ENCODE assay signal across 8 cellular contexts in the genomic region with DNA sequence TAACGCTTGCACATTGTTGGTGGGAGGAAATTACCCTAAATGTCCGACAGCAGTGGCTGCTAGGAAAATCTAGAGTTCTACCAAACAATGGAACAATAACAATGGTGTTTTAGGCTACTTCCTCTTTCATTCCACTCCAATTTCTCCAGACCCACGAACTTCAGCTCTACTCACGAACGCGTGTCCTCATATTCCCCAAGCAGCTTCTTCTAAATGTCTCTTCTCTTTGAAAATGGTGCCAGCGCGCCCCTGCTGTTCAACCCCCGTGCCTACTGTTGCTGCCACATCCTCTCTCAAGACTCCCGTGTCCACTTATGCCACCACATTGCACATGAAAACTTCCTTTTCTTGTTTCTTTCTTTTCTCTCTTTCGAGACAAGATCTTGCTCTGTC. TPM values are rescaled to one million over a fixed set of nuclear protein-coding genes. Genes with fewer than 3 reads are reported as not detected.
A peak's percentile ranks its signal among the peaks of the same experiment; 100 is the strongest.
DNase-seq lines count a peak whose midpoint lies in the region; ATAC-seq and TF ChIP-seq lines count a peak whose summit lies in the region.

No MANE protein-coding gene starts in this region.

- peaks cover 18% of the 10 kb centered on the region for H3F3A ChIP-seq in GM23248 (ENCODE audit: insufficient read depth)

- 38 to 45% methylated on average over 11 of the region's 11 CpGs for WGBS in GM23248 (ENCODE audit: low coverage in 1 of 2, low lambda C conversion rate in 2 of 2, missing lambda C conversion rate in 2 of 2), 2 experiments

- peak; percentile 32 for ATAC-seq in GM18498 (IDR thresholded peaks at IDR 0.05; ENCODE audit: unreplicated experiment)
- peak; percentile 32 for ATAC-seq in HG02938 (IDR thresholded peaks at IDR 0.05; ENCODE audit: unreplicated experiment)
- ATAC-seq in activated CD8-positive, alpha-beta T cell treated with anti-CD3 and anti-CD28 coated beads, Interleukin-2, amount 10 ng/mL, durations not matched to agents 7 days and 5 days = peak; percentile 38
- no peak for ATAC-seq in HG02981 (IDR thresholded peaks at IDR 0.05; ENCODE audit: unreplicated experiment)

- H3K9ac ChIP-seq in GM23248 = no peak overlapping the region

- peak overlapping the region; percentile 96 for H3K27ac Mint-ChIP-seq in activated CD8-positive, alpha-beta T cell treated with anti-CD3 and anti-CD28 coated beads, Interleukin-2, amount 10 ng/mL, durations not matched to agents 7 days and 5 days
- no peak overlapping the region for H3K27ac Mint-ChIP-seq in mesothelial cell of epicardium

- no peaks in the 10 kb centered on the region for H4K20me1 ChIP-seq in GM23248 (ENCODE audit: insufficient read depth)

- peak overlapping the region; percentile 81 for H3K4me3 Mint-ChIP-seq in activated CD8-positive, alpha-beta T cell treated with anti-CD3 and anti-CD28 coated beads, Interleukin-2, amount 10 ng/mL, durations not matched to agents 7 days and 5 days
- peak overlapping the region; percentile 65 for H3K4me3 Mint-ChIP-seq in mesothelial cell of epicardium

- CTCF ChIA-PET in activated CD8-positive, alpha-beta T cell treated with anti-CD3 and anti-CD28 coated beads, Interleukin-2, amount 10 ng/mL, durations not matched to agents 7 days and 5 days (lab: Charles Lee) = interaction anchor here (0.6 to 3.1 kb wide), 9 partner anchors 10 to 388 kb away, joined by 3 to 25 read pairs (median 4); no protein-coding TSS in a partner anchor

- H3K27me3 ChIP-seq in GM23248 (replicated peaks; ENCODE audit: insufficient read depth) = peaks cover 14% of the 10 kb centered on the region; the same call in 1 of the 2 replicates

- H3K4me1 Mint-ChIP-seq in activated CD8-positive, alpha-beta T cell treated with anti-CD3 and anti-CD28 coated beads, Interleukin-2, amount 10 ng/mL, durations not matched to agents 7 days and 5 days (ENCODE audit: low read depth) = peaks cover 52% of the 10 kb centered on the region
- peaks cover 30% of the 10 kb centered on the region for H3K4me1 Mint-ChIP-seq in mesothelial cell of epicardium

- in situ Hi-C loops in GM23248 (cut with MboI) = no loop called here

- H3K4me2 ChIP-seq in GM23248 (ENCODE audit: unreplicated experiment) = no peak overlapping the region

- H3K27ac ChIP-seq in GM23248 = no peak overlapping the region

- H3K4me3 ChIP-seq in GM23248 = no peak overlapping the region

- H3K9me2 ChIP-seq in GM23248 (ENCODE audit: insufficient read depth) = no peaks in the 10 kb centered on the region

- POLR2A ChIA-PET in activated CD8-positive, alpha-beta T cell treated with anti-CD3 and anti-CD28 coated beads, Interleukin-2, amount 10 ng/mL, durations not matched to agents 7 days and 5 days (lab: Charles Lee) = interaction anchor here (0.7 to 1.9 kb wide), 10 partner anchors 9 to 341 kb away, joined by 3 to 13 read pairs (median 4); no protein-coding TSS in a partner anchor

- no peaks in the 10 kb centered on the region for H3K4me1 ChIP-seq in GM23248 (ENCODE audit: insufficient read depth)

- H3K36me3 ChIP-seq in GM23248 (ENCODE audit: low read depth) = no peaks in the 10 kb centered on the region

- no peak overlapping the region; the same call in 1 of the 2 replicates for H2AFZ ChIP-seq in GM23248

- H3K36me3 Mint-ChIP-seq in activated CD8-positive, alpha-beta T cell treated with anti-CD3 and anti-CD28 coated beads, Interleukin-2, amount 10 ng/mL, durations not matched to agents 7 days and 5 days (ENCODE audit: low read depth) = peaks cover 6% of the 10 kb centered on the region
- no peaks in the 10 kb centered on the region for H3K36me3 Mint-ChIP-seq in mesothelial cell of epicardium

- H3K9me3 ChIP-seq in GM23248 (ENCODE audit: low read depth) = no peaks in the 10 kb centered on the region

- no peaks in the 10 kb centered on the region for H3K79me2 ChIP-seq in GM23248 (ENCODE audit: insufficient read depth)

- no peak for DNase-seq in activated CD8-positive, alpha-beta T cell treated with anti-CD3 and anti-CD28 coated beads, Interleukin-2, amount 10 ng/mL, durations not matched to agents 7 days and 5 days
- DNase-seq in mesothelial cell of epicardium (ENCODE audit: low spot score in 2 of 2, unreplicated experiment in 2 of 2) (no peak), AG08395 (ENCODE audit: low spot score) (no peak), cortex of kidney (lab: John Stamatoyannopoulos, UW) (no peak), GM23248 (no peak)

- H3K27me3 Mint-ChIP-seq in activated CD8-positive, alpha-beta T cell treated with anti-CD3 and anti-CD28 coated beads, Interleukin-2, amount 10 ng/mL, durations not matched to agents 7 days and 5 days (ENCODE audit: low read depth) = peaks cover 31% of the 10 kb centered on the region
- H3K27me3 Mint-ChIP-seq in mesothelial cell of epicardium (ENCODE audit: low read depth) = peaks cover 80% of the 10 kb centered on the region

- H3K9me3 Mint-ChIP-seq in activated CD8-positive, alpha-beta T cell treated with anti-CD3 and anti-CD28 coated beads, Interleukin-2, amount 10 ng/mL, durations not matched to agents 7 days and 5 days (ENCODE audit: insufficient read depth) = no peaks in the 10 kb centered on the region
- no peaks in the 10 kb centered on the region for H3K9me3 Mint-ChIP-seq in mesothelial cell of epicardium

- TF ChIP-seq CTCF in mesothelial cell of epicardium (IDR thresholded peaks at IDR 0.05; ENCODE audit: unreplicated experiment) = no peak

RNA-seq across cellular contexts. Expression of a gene that starts 25.6 kb away (rescaled TPM):
- total RNA-seq in activated CD8-positive, alpha-beta T cell treated with anti-CD3 and anti-CD28 coated beads, Interleukin-2, amount 10 ng/mL, durations not matched to agents 7 days and 5 days = not detected
- total RNA-seq in mesothelial cell of epicardium = not detected in 3 replicates
- not detected in 2 replicates for total RNA-seq in GM23248 (2014; rRNA removed; shearing (Covaris generic))
- not detected in 2 replicates for polyA plus RNA-seq in GM23248 (2016; fragmentation: Nextera tagmentation; extraction: Ambion mirVana)

RNA-seq across cellular contexts. Expression of a gene that starts 32.0 kb away (rescaled TPM):
- total RNA-seq in activated CD8-positive, alpha-beta T cell treated with anti-CD3 and anti-CD28 coated beads, Interleukin-2, amount 10 ng/mL, durations not matched to agents 7 days and 5 days = 1 to 10 TPM; 1.1 to 1.5 TPM
- 0.57 to 0.72 TPM (median 0.62 TPM) in 3 replicates for total RNA-seq in mesothelial cell of epicardium
- 1.4 and 6.8 TPM in 2 replicates for total RNA-seq in GM23248 (2014; rRNA removed; shearing (Covaris generic))
- 2.5 and 3.1 TPM in 2 replicates for polyA plus RNA-seq in GM23248 (2016; fragmentation: Nextera tagmentation; extraction: Ambion mirVana)

RNA-seq across cellular contexts. Expression of a gene that starts 42.1 kb away (rescaled TPM):
- total RNA-seq in activated CD8-positive, alpha-beta T cell treated with anti-CD3 and anti-CD28 coated beads, Interleukin-2, amount 10 ng/mL, durations not matched to agents 7 days and 5 days = not detected
- not detected in 3 replicates for total RNA-seq in mesothelial cell of epicardium
- not detected in 2 replicates for total RNA-seq in GM23248 (2014; rRNA removed; shearing (Covaris generic))
- polyA plus RNA-seq in GM23248 (2016; fragmentation: Nextera tagmentation; extraction: Ambion mirVana) = not detected in 2 replicates

RNA-seq across cellular contexts. Expression of a gene that starts 50.1 kb away (rescaled TPM):
- total RNA-seq in activated CD8-positive, alpha-beta T cell treated with anti-CD3 and anti-CD28 coated beads, Interleukin-2, amount 10 ng/mL, durations not matched to agents 7 days and 5 days = 10 to 100 TPM; 40.0 to 44.7 TPM
- total RNA-seq in mesothelial cell of epicardium = 27.9 to 28.1 TPM (median 27.9 TPM) in 3 replicates
- 17.5 and 18.6 TPM in 2 replicates for total RNA-seq in GM23248 (2014; rRNA removed; shearing (Covaris generic))
- 3.8 and 4.3 TPM in 2 replicates for polyA plus RNA-seq in GM23248 (2016; fragmentation: Nextera tagmentation; extraction: Ambion mirVana)
